8 cellular contexts compared by ENCODE assay signal in genomic region chr5:52799983-52800393, GRCh38. TPM values are rescaled to one million over a fixed set of nuclear protein-coding genes. Genes with fewer than 3 reads are reported as not detected.
DNase-seq lines count a peak whose midpoint lies in the region; ATAC-seq lines count a peak whose summit lies in the region.

No MANE protein-coding gene starts in this region.

- peak; percentile 84 for ATAC-seq in GM21367 (IDR thresholded peaks at IDR 0.05; ENCODE audit: unreplicated experiment)

- DNase-seq in COR-L47 (lab: John Stamatoyannopoulos, UW) (peak; percentile 93), HT-29 (ENCODE audit: low spot score) (peak; percentile 99), NK-92 (lab: John Stamatoyannopoulos, UW; ENCODE audit: unreplicated experiment) (peak; percentile 69), medulla oblongata (ENCODE audit: extremely low spot score) (peak; percentile 97)
- peak; percentile 96 for DNase-seq in activated CD8-positive, alpha-beta memory T cell treated with anti-CD3 and anti-CD28 coated beads for 24 hours
- peak; percentile 93 for DNase-seq in effector CD4-positive, alpha-beta T cell
- DNase-seq in stimulated activated CD4-positive, alpha-beta T cell treated with anti-CD3 and anti-CD28 coated beads, TNF-alpha, amount 100 ng/mL, for 48 hours (ENCODE audit: low read depth in 3 of 3): peak; percentile 88 to 93 (median 91)

RNA-seq across cellular contexts. Expression of gene ITGA1, which starts 12.3 kb away (rescaled TPM):
- total RNA-seq in HT-29 (2014; rRNA removed; shearing (Covaris generic)): 22.6 and 39.5 TPM in 2 replicates

RNA-seq across cellular contexts. Expression of gene PELO, which starts 12.3 kb away (rescaled TPM):
- 37.1 and 41.2 TPM in 2 replicates for total RNA-seq in HT-29 (2014; rRNA removed; shearing (Covaris generic))

Comparison
In these comparisons a context has a peak if more than half of its experiments do, and no peak if none do; other contexts are left out.
1. Peak in every context shown above with its lines: DNase-seq and ATAC-seq.